ENCODE assay signal across 22 cellular contexts in the genomic region with DNA sequence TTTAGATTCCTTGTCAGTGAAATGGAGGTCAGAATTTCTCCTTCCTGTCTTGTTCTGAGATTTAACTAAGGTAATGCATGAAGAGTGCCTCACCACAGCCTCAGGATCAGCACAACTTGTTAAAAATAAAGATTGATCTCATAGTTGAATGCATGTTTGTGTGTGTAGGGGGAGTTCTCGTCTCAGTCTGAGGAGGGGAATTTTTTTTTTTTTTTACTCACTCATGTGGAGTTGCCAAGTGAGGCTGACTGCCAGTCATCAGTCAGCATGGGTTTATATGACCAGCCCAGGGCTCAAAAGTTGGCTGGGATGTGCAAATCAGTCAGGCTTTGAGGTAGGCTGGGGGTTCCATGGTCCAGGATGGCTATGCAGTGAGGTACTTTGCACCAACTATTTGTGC.
DNase-seq lines count a peak whose midpoint lies in the region; ATAC-seq and TF ChIP-seq lines count a peak whose summit lies in the region.
"Had no signal": no experiment of that assay in that cellular context is flagged by ENCODE, and none has a peak within 500 bp of the region (broad histone marks: within the 10 kb centered on the region; RNA-seq: fewer than 3 reads in every experiment).

No MANE protein-coding gene starts in this region.

- DNase-seq in Daoy (ENCODE audit: low read depth) = peak; percentile 9
- peak; percentile 42 for DNase-seq in M059J (ENCODE audit: low read depth)
- DNase-seq in RWPE2 (ENCODE audit: low spot score) = no peak
- DNase-seq in mesothelial cell of epicardium (ENCODE audit: low spot score in 2 of 2, unreplicated experiment in 2 of 2) = no peak
- no peak for DNase-seq in glutamatergic neuron
- no peak for DNase-seq in Ammon's horn (ENCODE audit: low spot score)
- no peak for DNase-seq in activated CD4-positive, alpha-beta T cell treated with anti-CD3 and anti-CD28 coated beads for 36 hours
- DNase-seq: 8988T, ACHN, EL, GDM1, GM23248, H9, KBM-7, MM.1S, NCI-H1417, NCI-H1694, NCI-H2029 treated with DMSO at 0.1 percent for 48 hours, NCI-H510A treated with DMSO at 0.1 percent for 48 hours, NCI-H774 had no signal

- no peaks in the 10 kb centered on the region for H3K36me3 ChIP-seq in RWPE2 (ENCODE audit: low read depth)
- H3K36me3 ChIP-seq: SJSA1 had no signal

- H3K4me1 ChIP-seq in RWPE2 (ENCODE audit: insufficient read depth, poor library complexity, severe bottlenecking) = peaks cover 14% of the 10 kb centered on the region
- H3K4me1 ChIP-seq: SJSA1 had no signal

- POLR2A ChIA-PET in activated CD4-positive, alpha-beta T cell treated with anti-CD3 and anti-CD28 coated beads for 36 hours (lab: Charles Lee) = no interaction called here

- H3K4me1 Mint-ChIP-seq in mesothelial cell of epicardium (peaks cover 46% of the 10 kb centered on the region), glutamatergic neuron (ENCODE audit: low read depth, unreplicated experiment) (peaks cover 42% of the 10 kb centered on the region)
- H3K4me1 Mint-ChIP-seq in activated CD4-positive, alpha-beta T cell treated with anti-CD3 and anti-CD28 coated beads for 36 hours = no peaks in the 10 kb centered on the region

- ATAC-seq in RWPE2 (ENCODE audit: low read depth) (no peak), GM21825 (IDR thresholded peaks at IDR 0.05; ENCODE audit: unreplicated experiment) (no peak)
- no peak for ATAC-seq in activated CD4-positive, alpha-beta T cell treated with anti-CD3 and anti-CD28 coated beads for 36 hours

- peaks cover 2% of the 10 kb centered on the region for H3K9me3 ChIP-seq in RWPE2 (ENCODE audit: severe bottlenecking)
- H3K9me3 ChIP-seq: SJSA1 had no signal

- H3K27me3 ChIP-seq in RWPE2 (ENCODE audit: insufficient read depth, poor library complexity, severe bottlenecking) = no peaks in the 10 kb centered on the region
- H3K27me3 ChIP-seq: SJSA1 had no signal

- H3K4me3 Mint-ChIP-seq in mesothelial cell of epicardium = no peak overlapping the region
- no peak overlapping the region for H3K4me3 Mint-ChIP-seq in glutamatergic neuron (ENCODE audit: unreplicated experiment)
- no peak overlapping the region for H3K4me3 Mint-ChIP-seq in activated CD4-positive, alpha-beta T cell treated with anti-CD3 and anti-CD28 coated beads for 36 hours
- H3K4me3 Mint-ChIP-seq: H9 had no signal

- H3K27me3 Mint-ChIP-seq in mesothelial cell of epicardium (ENCODE audit: low read depth) (no peaks in the 10 kb centered on the region), glutamatergic neuron (ENCODE audit: unreplicated experiment) (no peaks in the 10 kb centered on the region)
- H3K27me3 Mint-ChIP-seq in activated CD4-positive, alpha-beta T cell treated with anti-CD3 and anti-CD28 coated beads for 36 hours = peaks cover 18% of the 10 kb centered on the region

- H3K36me3 Mint-ChIP-seq in mesothelial cell of epicardium (no peaks in the 10 kb centered on the region), glutamatergic neuron (ENCODE audit: unreplicated experiment) (no peaks in the 10 kb centered on the region)
- H3K36me3 Mint-ChIP-seq in activated CD4-positive, alpha-beta T cell treated with anti-CD3 and anti-CD28 coated beads for 36 hours (ENCODE audit: low read depth) = no peaks in the 10 kb centered on the region

- peak overlapping the region; percentile 74 for H3K27ac ChIP-seq in RWPE2 (ENCODE audit: poor library complexity, severe bottlenecking)
- H3K27ac ChIP-seq: GM23248, SJSA1 had no signal

- CTCF ChIA-PET in activated CD4-positive, alpha-beta T cell treated with anti-CD3 and anti-CD28 coated beads for 36 hours (lab: Charles Lee) = no interaction called here

- H3K27ac Mint-ChIP-seq in mesothelial cell of epicardium (peak overlapping the region; percentile 8), glutamatergic neuron (ENCODE audit: unreplicated experiment) (no peak overlapping the region)
- H3K27ac Mint-ChIP-seq in activated CD4-positive, alpha-beta T cell treated with anti-CD3 and anti-CD28 coated beads for 36 hours = no peak overlapping the region
- H3K27ac Mint-ChIP-seq: H9 had no signal

- TF ChIP-seq CTCF in RWPE2 (IDR thresholded peaks at IDR 0.05; ENCODE audit: poor library complexity, severe bottlenecking) (no peak), mesothelial cell of epicardium (IDR thresholded peaks at IDR 0.05; ENCODE audit: unreplicated experiment) (no peak), glutamatergic neuron (IDR thresholded peaks at IDR 0.05; ENCODE audit: partially characterized antibody, unreplicated experiment) (no peak)

- no peak overlapping the region for H3K4me3 ChIP-seq in RWPE2 (ENCODE audit: severe bottlenecking)
- H3K4me3 ChIP-seq: GM23248, SJSA1 had no signal

- H3K9me3 Mint-ChIP-seq in mesothelial cell of epicardium (no peaks in the 10 kb centered on the region), glutamatergic neuron (ENCODE audit: unreplicated experiment) (peaks cover 4% of the 10 kb centered on the region)
- H3K9me3 Mint-ChIP-seq in activated CD4-positive, alpha-beta T cell treated with anti-CD3 and anti-CD28 coated beads for 36 hours (ENCODE audit: low read depth) = no peaks in the 10 kb centered on the region
- H3K9me3 Mint-ChIP-seq: H9 had no signal

- intact Hi-C loops in activated CD4-positive, alpha-beta T cell treated with anti-CD3 and anti-CD28 coated beads for 36 hours (cut with DNase I, micrococcal nuclease) = no loop called here

Comparison
In these comparisons a context has a peak if more than half of its experiments do, and no peak if none do; other contexts are left out.
1. DNase-seq: peak in Daoy (single experiment) and M059J (single experiment); none in RWPE2 (single experiment), mesothelial cell of epicardium (0 of 2), glutamatergic neuron (single experiment), Ammon's horn (single experiment) and activated CD4-positive, alpha-beta T cell treated with anti-CD3 and anti-CD28 coated beads for 36 hours (single experiment).